In genomic region chr7:82294258-82294855, GRCh38 we compare ENCODE assay signal across 1 cellular context.
TF ChIP-seq lines count a peak whose summit lies in the region.

No MANE protein-coding gene starts in this region.

TF ChIP-seq in HCT116, 20 proteins besides CTCF, POLR2A, EP300 and RAD21 (continued from another document):
- TF ChIP-seq, protein P1, sequence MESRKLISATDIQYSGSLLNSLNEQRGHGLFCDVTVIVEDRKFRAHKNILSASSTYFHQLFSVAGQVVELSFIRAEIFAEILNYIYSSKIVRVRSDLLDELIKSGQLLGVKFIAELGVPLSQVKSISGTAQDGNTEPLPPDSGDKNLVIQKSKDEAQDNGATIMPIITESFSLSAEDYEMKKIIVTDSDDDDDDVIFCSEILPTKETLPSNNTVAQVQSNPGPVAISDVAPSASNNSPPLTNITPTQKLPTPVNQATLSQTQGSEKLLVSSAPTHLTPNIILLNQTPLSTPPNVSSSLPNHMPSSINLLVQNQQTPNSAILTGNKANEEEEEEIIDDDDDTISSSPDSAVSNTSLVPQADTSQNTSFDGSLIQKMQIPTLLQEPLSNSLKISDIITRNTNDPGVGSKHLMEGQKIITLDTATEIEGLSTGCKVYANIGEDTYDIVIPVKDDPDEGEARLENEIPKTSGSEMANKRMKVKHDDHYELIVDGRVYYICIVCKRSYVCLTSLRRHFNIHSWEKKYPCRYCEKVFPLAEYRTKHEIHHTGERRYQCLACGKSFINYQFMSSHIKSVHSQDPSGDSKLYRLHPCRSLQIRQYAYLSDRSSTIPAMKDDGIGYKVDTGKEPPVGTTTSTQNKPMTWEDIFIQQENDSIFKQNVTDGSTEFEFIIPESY (IDR thresholded peaks at IDR 0.05; ENCODE audit: extremely low read depth, insufficient replicate concordance, low read length), result no peak
- TF ChIP-seq SRF (IDR thresholded peaks at IDR 0.05; ENCODE audit: low read depth) (no peak), JUND (IDR thresholded peaks at IDR 0.05) (no peak), ZNF274 (IDR thresholded peaks at IDR 0.05; ENCODE audit: low read depth, low read length) (no peak)
